8 cellular contexts compared by ENCODE assay signal in genomic region chr1:167935252-167936067, GRCh38. TPM values are rescaled to one million over a fixed set of nuclear protein-coding genes. Genes with fewer than 3 reads are reported as not detected.
A peak's percentile ranks its signal among the peaks of the same experiment; 100 is the strongest.
DNase-seq lines count a peak whose midpoint lies in the region; ATAC-seq and TF ChIP-seq lines count a peak whose summit lies in the region.

No MANE protein-coding gene starts in this region.

- H3K4me1 ChIP-seq in CD4-positive, CD25-positive, alpha-beta regulatory T cell (ENCODE audit: control insufficient read depth, insufficient read depth, low read length, poor library complexity, severe bottlenecking) = peaks cover 39% of the 10 kb centered on the region
- H3K4me1 ChIP-seq in esophagus muscularis mucosa = peaks cover 29 to 62% (median 47%) of the 10 kb centered on the region in 4 donors
- H3K4me1 ChIP-seq in naive thymus-derived CD4-positive, alpha-beta T cell (ENCODE audit: control insufficient read depth in 2 of 2, insufficient read depth in 2 of 2, low read length in 2 of 2) = peaks cover 18 to 31% of the 10 kb centered on the region in 2 donors
- peaks cover 27 to 34% of the 10 kb centered on the region in 2 donors for H3K4me1 ChIP-seq in thyroid gland

- H3K4me1 Mint-ChIP-seq in CD4-positive, CD25-positive, alpha-beta regulatory T cell = peaks cover 11 to 55% (median 38%) of the 10 kb centered on the region in 4 donors
- H3K4me1 Mint-ChIP-seq in activated CD8-positive, alpha-beta memory T cell treated with anti-CD3 and anti-CD28 coated beads, Interleukin-2, amount 10 ng/mL, durations not matched to agents 7 days and 5 days = peaks cover 32% of the 10 kb centered on the region
- peaks cover 26 to 56% (median 40%) of the 10 kb centered on the region in 7 donors for H3K4me1 Mint-ChIP-seq in naive thymus-derived CD4-positive, alpha-beta T cell

- peak overlapping the region; percentile 94 to 99 (median 98) for H3K4me3 Mint-ChIP-seq in CD4-positive, CD25-positive, alpha-beta regulatory T cell
- H3K4me3 Mint-ChIP-seq in activated CD8-positive, alpha-beta memory T cell treated with anti-CD3 and anti-CD28 coated beads, Interleukin-2, amount 10 ng/mL, durations not matched to agents 7 days and 5 days = peak overlapping the region; percentile 91
- peak overlapping the region; percentile 90 to 99 (median 96) for H3K4me3 Mint-ChIP-seq in naive thymus-derived CD4-positive, alpha-beta T cell

- H3K9me3 ChIP-seq in CD4-positive, CD25-positive, alpha-beta regulatory T cell (ENCODE audit: control insufficient read depth in 2 of 2, low read length in 2 of 2) = no peaks in the 10 kb centered on the region
- H3K9me3 ChIP-seq in esophagus muscularis mucosa (no peaks in the 10 kb centered on the region), thyroid gland (no peaks in the 10 kb centered on the region)
- H3K9me3 ChIP-seq in naive thymus-derived CD4-positive, alpha-beta T cell (ENCODE audit: control insufficient read depth in 2 of 3, low read length in 3 of 3) = no peaks in the 10 kb centered on the region

- CTCF ChIA-PET in activated CD8-positive, alpha-beta memory T cell treated with anti-CD3 and anti-CD28 coated beads, Interleukin-2, amount 10 ng/mL, durations not matched to agents 7 days and 5 days (lab: Charles Lee) = interaction anchor here (0.6 to 3.4 kb wide), 10 partner anchors 14 to 336 kb away, joined by 3 to 26 read pairs (median 3); no protein-coding TSS in a partner anchor
- CTCF ChIA-PET in naive thymus-derived CD4-positive, alpha-beta T cell (lab: Charles Lee) = interaction anchor here (0.5 to 1.9 kb wide), 5 partner anchors 14 to 220 kb away, joined by 3 to 6 read pairs (median 3); no protein-coding TSS in a partner anchor

- no peak for TF ChIP-seq EP300 in esophagus muscularis mucosa (IDR thresholded peaks at IDR 0.05)

- H3K4me3 ChIP-seq in CD4-positive, CD25-positive, alpha-beta regulatory T cell (ENCODE audit: low read depth, low read length) = peak overlapping the region; percentile 94
- H3K4me3 ChIP-seq in esophagus muscularis mucosa = peak overlapping the region; percentile 86 to 98 (median 94)
- peak overlapping the region; percentile 89 for H3K4me3 ChIP-seq in naive thymus-derived CD4-positive, alpha-beta T cell (ENCODE audit: low read length)
- peak overlapping the region; percentile 16 to 98 (median 37) for H3K4me3 ChIP-seq in thyroid gland (replicated peaks in 1 of 3)

- peak overlapping the region; percentile 93 to 100 (median 95) for H3K27ac Mint-ChIP-seq in CD4-positive, CD25-positive, alpha-beta regulatory T cell
- peak overlapping the region; percentile 97 for H3K27ac Mint-ChIP-seq in activated CD8-positive, alpha-beta memory T cell treated with anti-CD3 and anti-CD28 coated beads, Interleukin-2, amount 10 ng/mL, durations not matched to agents 7 days and 5 days
- H3K27ac Mint-ChIP-seq in naive thymus-derived CD4-positive, alpha-beta T cell = peak overlapping the region; percentile 90 to 100 (median 99)

- no peaks in the 10 kb centered on the region for H3K27me3 ChIP-seq in CD4-positive, CD25-positive, alpha-beta regulatory T cell (ENCODE audit: control insufficient read depth, insufficient read depth, low read length)
- H3K27me3 ChIP-seq in esophagus muscularis mucosa (no peaks in the 10 kb centered on the region), thyroid gland (no peaks in the 10 kb centered on the region)
- no peaks in the 10 kb centered on the region for H3K27me3 ChIP-seq in naive thymus-derived CD4-positive, alpha-beta T cell (ENCODE audit: control insufficient read depth in 2 of 2, insufficient read depth in 2 of 2, low read length in 2 of 2)

- no peaks in the 10 kb centered on the region for H3K9me3 Mint-ChIP-seq in CD4-positive, CD25-positive, alpha-beta regulatory T cell
- no peaks in the 10 kb centered on the region for H3K9me3 Mint-ChIP-seq in activated CD8-positive, alpha-beta memory T cell treated with anti-CD3 and anti-CD28 coated beads, Interleukin-2, amount 10 ng/mL, durations not matched to agents 7 days and 5 days (ENCODE audit: low read depth)
- H3K9me3 Mint-ChIP-seq in naive thymus-derived CD4-positive, alpha-beta T cell = peaks cover 0 to 5% (median 0%) of the 10 kb centered on the region in 11 donors

- intact Hi-C loops in esophagus muscularis mucosa (cut with DNase I) = loop anchor here (2.0 to 5.0 kb wide), 2 partner anchors 147 to 221 kb away; no protein-coding TSS in a partner anchor
- intact Hi-C loops in naive thymus-derived CD4-positive, alpha-beta T cell (cut with micrococcal nuclease) = loop anchor here (1.0 to 10.0 kb wide), 25 partner anchors 9 to 1859 kb away; partner anchors contain the start of genes SFT2D2 (in 2 of the 2), TADA1 (in 2 of the 2), TIPRL (in 2 of the 2) and ATP1B1 (in 1 of the 2)
- intact Hi-C loops in thyroid gland (cut with DNase I) = no loop called here

- peaks cover 5% of the 10 kb centered on the region for H3K27me3 Mint-ChIP-seq in CD4-positive, CD25-positive, alpha-beta regulatory T cell
- no peaks in the 10 kb centered on the region for H3K27me3 Mint-ChIP-seq in activated CD8-positive, alpha-beta memory T cell treated with anti-CD3 and anti-CD28 coated beads, Interleukin-2, amount 10 ng/mL, durations not matched to agents 7 days and 5 days
- H3K27me3 Mint-ChIP-seq in naive thymus-derived CD4-positive, alpha-beta T cell = no peaks in the 10 kb centered on the region

- ATAC-seq in CD4-positive, CD25-positive, alpha-beta regulatory T cell (ENCODE audit: low read depth in 2 of 2) = no peak
- ATAC-seq in GM19025 (IDR thresholded peaks at IDR 0.05; ENCODE audit: low read depth, unreplicated experiment) (peak; percentile 1), HG03135 (IDR thresholded peaks at IDR 0.05; ENCODE audit: unreplicated experiment) (peak; percentile 8)
- peak; percentile 9 for ATAC-seq in activated CD8-positive, alpha-beta memory T cell treated with anti-CD3 and anti-CD28 coated beads, Interleukin-2, amount 10 ng/mL, durations not matched to agents 7 days and 5 days
- ATAC-seq in naive thymus-derived CD4-positive, alpha-beta T cell = peak; percentile 3

- peak overlapping the region; percentile 87 for H3K27ac ChIP-seq in CD4-positive, CD25-positive, alpha-beta regulatory T cell (ENCODE audit: insufficient read depth, low read length, poor library complexity, severe bottlenecking)
- H3K27ac ChIP-seq in esophagus muscularis mucosa (replicated peaks in 1 of 4) = peak overlapping the region; percentile 90 to 99 (median 98)
- H3K27ac ChIP-seq in naive thymus-derived CD4-positive, alpha-beta T cell (ENCODE audit: low read depth, low read length) = peak overlapping the region; percentile 89
- peak overlapping the region; percentile 33 to 99 (median 96) for H3K27ac ChIP-seq in thyroid gland

- TF ChIP-seq CTCF in esophagus muscularis mucosa (IDR thresholded peaks at IDR 0.05) = no peak
- no peak for TF ChIP-seq CTCF in thyroid gland (IDR thresholded peaks at IDR 0.05)

- POLR2A ChIA-PET in naive thymus-derived CD4-positive, alpha-beta T cell (lab: Charles Lee) = interaction anchor here (0.5 to 3.0 kb wide), 18 partner anchors 8 to 1954 kb away, joined by 3 to 10 read pairs (median 3); partner anchors contain the start of genes METTL18, MPZL1, POGK and POU2F1

- no peaks in the 10 kb centered on the region for H3K36me3 Mint-ChIP-seq in CD4-positive, CD25-positive, alpha-beta regulatory T cell
- peaks cover 5% of the 10 kb centered on the region for H3K36me3 Mint-ChIP-seq in activated CD8-positive, alpha-beta memory T cell treated with anti-CD3 and anti-CD28 coated beads, Interleukin-2, amount 10 ng/mL, durations not matched to agents 7 days and 5 days
- H3K36me3 Mint-ChIP-seq in naive thymus-derived CD4-positive, alpha-beta T cell = peaks cover 0 to 7% (median 0%) of the 10 kb centered on the region in 5 donors

- TF ChIP-seq POLR2A in esophagus muscularis mucosa (IDR thresholded peaks at IDR 0.05; ENCODE audit: low read depth) = peak; percentile 73
- TF ChIP-seq POLR2A in thyroid gland (IDR thresholded peaks at IDR 0.05) = peak; percentile 73 to 93

- no peaks in the 10 kb centered on the region for H3K36me3 ChIP-seq in CD4-positive, CD25-positive, alpha-beta regulatory T cell (ENCODE audit: control insufficient read depth, insufficient read depth, low read length)
- H3K36me3 ChIP-seq in esophagus muscularis mucosa = no peaks in the 10 kb centered on the region
- H3K36me3 ChIP-seq in naive thymus-derived CD4-positive, alpha-beta T cell (ENCODE audit: control insufficient read depth in 2 of 3, insufficient read depth in 3 of 3, low read length in 3 of 3) = peaks cover 0 to 12% (median 0%) of the 10 kb centered on the region in 3 experiments
- H3K36me3 ChIP-seq in thyroid gland = no peaks in the 10 kb centered on the region

- under 1% methylated on average over 27 of the region's 45 CpGs for WGBS in esophagus muscularis mucosa
- 0 to 2% methylated on average over 22 to 31 of the region's 45 CpGs for WGBS in thyroid gland, 2 donors

- DNase-seq in CD4-positive, CD25-positive, alpha-beta regulatory T cell = peak in 2 of 3 donors; percentile 10 to 70
- DNase-seq in NCI-H748 (lab: John Stamatoyannopoulos, UW; ENCODE audit: unreplicated experiment) = peak; percentile 76
- DNase-seq in activated CD8-positive, alpha-beta memory T cell treated with anti-CD3 and anti-CD28 coated beads, Interleukin-2, amount 10 ng/mL, durations not matched to agents 7 days and 5 days = peak; percentile 77
- no peak for DNase-seq in esophagus muscularis mucosa (ENCODE audit: extremely low spot score)
- DNase-seq in naive thymus-derived CD4-positive, alpha-beta T cell = peak in 6 of 9 donors; percentile 34 to 52 (median 46)
- DNase-seq in thyroid gland = peak; percentile 13 to 22

RNA-seq across cellular contexts. Expression of gene DCAF6, which starts 1.0 kb away (rescaled TPM):
- total RNA-seq in CD4-positive, CD25-positive, alpha-beta regulatory T cell = 25.5 TPM
- 10 to 100 TPM in 3 of 4 donors, 1 to 10 TPM in 1; 9.7 to 11.8 (median 11.1) TPM for polyA plus RNA-seq in CD4-positive, CD25-positive, alpha-beta regulatory T cell
- 10 to 100 TPM; 27.5 to 31.1 TPM for total RNA-seq in activated CD8-positive, alpha-beta memory T cell treated with anti-CD3 and anti-CD28 coated beads, Interleukin-2, amount 10 ng/mL, durations not matched to agents 7 days and 5 days
- 100 to 1,000 TPM in 2 of 4 donors, 10 to 100 TPM in 2; 80.4 to 110 (median 93.9) TPM for total RNA-seq in esophagus muscularis mucosa
- 10 to 100 TPM; 27.4 to 32.7 (median 29.1) TPM for total RNA-seq in naive thymus-derived CD4-positive, alpha-beta T cell
- 10 to 100 TPM in 1 of 2 donors, 1 to 10 TPM in 1; 8.4 to 12.8 TPM for polyA plus RNA-seq in naive thymus-derived CD4-positive, alpha-beta T cell
- total RNA-seq in thyroid gland = 10 to 100 TPM; 73.7 to 88.7 (median 79.2) TPM

RNA-seq across cellular contexts. Expression of gene MPC2, which starts 1.4 kb away (rescaled TPM):
- total RNA-seq in CD4-positive, CD25-positive, alpha-beta regulatory T cell = 44.7 TPM
- polyA plus RNA-seq in CD4-positive, CD25-positive, alpha-beta regulatory T cell = 100 to 1,000 TPM in 3 of 4 donors, 10 to 100 TPM in 1; 97.1 to 120 (median 105) TPM
- 10 to 100 TPM; 59.3 to 64.0 TPM for total RNA-seq in activated CD8-positive, alpha-beta memory T cell treated with anti-CD3 and anti-CD28 coated beads, Interleukin-2, amount 10 ng/mL, durations not matched to agents 7 days and 5 days
- total RNA-seq in esophagus muscularis mucosa (10 to 100 TPM; 41.6 to 70.3 (median 52.5) TPM), thyroid gland (10 to 100 TPM; 16.2 to 40.1 (median 35.1) TPM)
- 10 to 100 TPM; 28.0 to 47.3 (median 29.7) TPM for total RNA-seq in naive thymus-derived CD4-positive, alpha-beta T cell
- 10 to 100 TPM; 74.2 to 86.9 TPM for polyA plus RNA-seq in naive thymus-derived CD4-positive, alpha-beta T cell

RNA-seq across cellular contexts. Expression of gene ADCY10, which starts 21.5 kb away (rescaled TPM):
- total RNA-seq in CD4-positive, CD25-positive, alpha-beta regulatory T cell = 0.10 TPM
- not detected for polyA plus RNA-seq in CD4-positive, CD25-positive, alpha-beta regulatory T cell
- under 1 TPM; 0.07 to 0.32 TPM for total RNA-seq in activated CD8-positive, alpha-beta memory T cell treated with anti-CD3 and anti-CD28 coated beads, Interleukin-2, amount 10 ng/mL, durations not matched to agents 7 days and 5 days
- total RNA-seq in esophagus muscularis mucosa = under 1 TPM; under 0.01 to 0.29 (median 0.21) TPM
- total RNA-seq in naive thymus-derived CD4-positive, alpha-beta T cell = 1 to 10 TPM in 1 of 5 experiments, under 1 TPM in 3, not detected in 1; 0.19 to 1.3 (median 0.49) TPM
- under 1 TPM in 1 of 2 donors, not detected in 1; 0.43 TPM for polyA plus RNA-seq in naive thymus-derived CD4-positive, alpha-beta T cell
- under 1 TPM in 3 of 4 donors, not detected in 1; 0.15 to 0.45 (median 0.40) TPM for total RNA-seq in thyroid gland

Comparison
In these comparisons a context has a peak if more than half of its experiments do, and no peak if none do; other contexts are left out.
1. ATAC-seq: peak in GM19025 (single experiment), HG03135 (single experiment), activated CD8-positive, alpha-beta memory T cell treated with anti-CD3 and anti-CD28 coated beads, Interleukin-2, amount 10 ng/mL, durations not matched to agents 7 days and 5 days (single experiment) and naive thymus-derived CD4-positive, alpha-beta T cell (single experiment); none in CD4-positive, CD25-positive, alpha-beta regulatory T cell (0 of 2).
2. H3K4me3 ChIP-seq: peak in every context shown above with its lines; median percentile 94 in esophagus muscularis mucosa; 94 in CD4-positive, CD25-positive, alpha-beta regulatory T cell; 89 in naive thymus-derived CD4-positive, alpha-beta T cell; 37 in thyroid gland.
3. Peak in every context shown above with its lines, with median percentiles within 50 percentile points of each other: H3K27ac ChIP-seq, H3K27ac Mint-ChIP-seq and H3K4me3 Mint-ChIP-seq.